In genomic region chr22:35648066-35649025, GRCh38 we compare ENCODE assay signal across 8 cellular contexts. TPM values are rescaled to one million over a fixed set of nuclear protein-coding genes. Genes with fewer than 3 reads are reported as not detected.
DNase-seq lines count a peak whose midpoint lies in the region; ATAC-seq and TF ChIP-seq lines count a peak whose summit lies in the region.

Gene APOL6 (plus strand): TSS chr22:35648446. CDS start chr22:35656426, 7,980 bp downstream.

- DNase-seq in GM04504 (ENCODE audit: low read depth) (peak; percentile 73), globus pallidus (ENCODE audit: low spot score) (peak; percentile 57), progenitor cell of endocrine pancreas (ENCODE audit: low spot score, unreplicated experiment) (no peak), uterus (peak in 1 of 2 donors; percentile 56), NCI-H446 (lab: John Stamatoyannopoulos, UW) (no peak)
- peak; percentile 71 for DNase-seq in activated naive CD4-positive, alpha-beta T cell treated with Interleukin-2 at 50 U/mL for 16 hours

- H3K4me3 ChIP-seq in uterus = peak within 1 kb of the TSS; percentile 65 to 69

- peaks cover 2% of the 10 kb centered on the region for H3K4me1 Mint-ChIP-seq in progenitor cell of endocrine pancreas (ENCODE audit: low read depth)

- peak within 1 kb of the TSS; percentile 88 to 89 for H3K27ac ChIP-seq in uterus

- no peak within 1 kb of the TSS for H3K4me3 Mint-ChIP-seq in progenitor cell of endocrine pancreas (ENCODE audit: low read depth)

- H3K27ac Mint-ChIP-seq in progenitor cell of endocrine pancreas = peak within 1 kb of the TSS; percentile 30

- no peaks in the 10 kb centered on the region for H3K36me3 ChIP-seq in uterus

- intact Hi-C loops in uterus (cut with DNase I; ENCODE audit: low total_unique reads) = loop anchor here (5.0 kb wide), 1 partner anchor 269 kb away; no protein-coding TSS in a partner anchor

- no peaks in the 10 kb centered on the region for H3K9me3 Mint-ChIP-seq in progenitor cell of endocrine pancreas (ENCODE audit: low read depth)

- H3K27me3 ChIP-seq in uterus = no peaks in the 10 kb centered on the region

- no peaks in the 10 kb centered on the region for H3K9me3 ChIP-seq in uterus

- TF ChIP-seq CTCF in progenitor cell of endocrine pancreas (IDR thresholded peaks at IDR 0.05; ENCODE audit: unreplicated experiment) (no peak), uterus (IDR thresholded peaks at IDR 0.05) (no peak)

- TF ChIP-seq POLR2A in Raji (IDR thresholded peaks at IDR 0.05; ENCODE audit: insufficient read depth, low read depth, low read length) (peak; percentile 30; the same call in 1 of the 2 replicates), uterus (IDR thresholded peaks at IDR 0.05) (peak; percentile 17 to 31)

- peaks cover 4% of the 10 kb centered on the region for H3K27me3 Mint-ChIP-seq in progenitor cell of endocrine pancreas

- H3K36me3 Mint-ChIP-seq in progenitor cell of endocrine pancreas (ENCODE audit: insufficient read depth) = no peaks in the 10 kb centered on the region

- peaks cover 8 to 10% of the 10 kb centered on the region in 2 donors for H3K4me1 ChIP-seq in uterus

- peak; percentile 52 for ATAC-seq in HG02938 (IDR thresholded peaks at IDR 0.05; ENCODE audit: unreplicated experiment)

RNA-seq across cellular contexts. Expression of gene APOL6, which starts in this region (rescaled TPM):
- 0.07 TPM in 2 replicates for total RNA-seq in progenitor cell of endocrine pancreas
- 10 to 100 TPM in 2 of 4 donors, 1 to 10 TPM in 2; 5.3 to 19.8 (median 13.0) TPM for total RNA-seq in uterus

Comparison
In these comparisons a context has a peak if more than half of its experiments do, and no peak if none do; other contexts are left out.
1. DNase-seq: peak in GM04504 (single experiment), activated naive CD4-positive, alpha-beta T cell treated with Interleukin-2 at 50 U/mL for 16 hours (single experiment) and globus pallidus (single experiment); none in progenitor cell of endocrine pancreas (single experiment) and NCI-H446 (0 of 2).